Comparison of ENCODE assay signal across 20 cellular contexts in the genomic region with DNA sequence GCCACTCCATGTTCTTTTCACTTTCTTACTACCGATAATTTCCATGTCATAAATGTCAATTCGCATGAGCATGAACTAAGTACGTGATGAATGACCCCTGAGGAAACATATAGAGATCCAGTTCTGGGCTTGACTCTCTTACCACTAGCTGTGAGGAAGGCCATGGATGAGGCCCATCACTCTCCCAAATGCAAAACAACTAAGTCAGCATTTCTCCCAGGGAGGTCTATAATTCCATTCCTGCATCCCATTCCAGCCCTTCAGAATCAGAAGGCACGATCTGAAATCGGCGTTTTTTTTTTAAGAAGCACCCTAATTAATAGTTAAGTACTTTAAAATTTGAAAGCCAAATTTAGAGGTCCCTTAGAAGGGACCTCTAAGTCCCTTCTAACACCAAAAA.
DNase-seq lines count a peak whose midpoint lies in the region; ATAC-seq, FAIRE-seq and TF ChIP-seq lines count a peak whose summit lies in the region.
"Had no signal": no experiment of that assay in that cellular context is flagged by ENCODE, and none has a peak within 500 bp of the region (broad histone marks: within the 10 kb centered on the region; RNA-seq: fewer than 3 reads in every experiment).

No MANE protein-coding gene starts in this region.

- H3K9ac ChIP-seq in astrocyte (ENCODE audit: low read length), result no peak overlapping the region
- H3K9ac ChIP-seq in mesenchymal stem cell (ENCODE audit: low read length), result peak overlapping the region; percentile 19
- H3K9ac ChIP-seq: BLaER1 had no signal

- no peak overlapping the region for H4K8ac ChIP-seq in mesenchymal stem cell (ENCODE audit: low read length)

- H3K23ac ChIP-seq in mesenchymal stem cell (ENCODE audit: low read length in 2 of 2), result no peak overlapping the region

- H2BK120ac ChIP-seq in mesenchymal stem cell (ENCODE audit: low read depth, low read length), result no peak overlapping the region

- H2AFZ ChIP-seq in astrocyte (ENCODE audit: low read depth, low read length), result no peak overlapping the region
- H2AFZ ChIP-seq in mesenchymal stem cell (ENCODE audit: low read depth, low read length), result no peak overlapping the region

- H3K9me3 ChIP-seq in astrocyte (ENCODE audit: insufficient read depth, low read depth, low read length) (no peaks in the 10 kb centered on the region), mesenchymal stem cell (ENCODE audit: control insufficient read depth, low read length) (no peaks in the 10 kb centered on the region)
- H3K9me3 ChIP-seq: BLaER1, SJCRH30 had no signal

- H3K4me3 Mint-ChIP-seq in stimulated activated naive CD8-positive, alpha-beta T cell treated with anti-CD3 and anti-CD28 coated beads, Interleukin-15, Interleukin-2, amounts not matched to agents 100 ng/mL and 50 ng/mL, for 24 hours, result no peak overlapping the region
- H3K4me3 Mint-ChIP-seq in stimulated activated naive CD8-positive, alpha-beta T cell treated with anti-CD3 and anti-CD28 coated beads, Interleukin-15, amount 100 ng/mL, for 72 hours, result no peak overlapping the region
- no peak overlapping the region for H3K4me3 Mint-ChIP-seq in astrocyte (ENCODE audit: unreplicated experiment)

- no peak overlapping the region for H3K14ac ChIP-seq in mesenchymal stem cell (ENCODE audit: low read length in 2 of 2)

- H3K18ac ChIP-seq in mesenchymal stem cell (ENCODE audit: low read depth in 1 of 2, low read length in 2 of 2), result no peak overlapping the region

- no peaks in the 10 kb centered on the region for H3K79me2 ChIP-seq in astrocyte (ENCODE audit: insufficient read depth, low read length)

- H3K4me2 ChIP-seq in astrocyte (ENCODE audit: low read length) (peak overlapping the region; percentile 23), mesenchymal stem cell (ENCODE audit: low read length, poor library complexity, severe bottlenecking) (no peak overlapping the region)
- H3K4me2 ChIP-seq: BLaER1 had no signal

- H3K79me1 ChIP-seq in mesenchymal stem cell (replicated peaks; ENCODE audit: low read length, poor library complexity, severe bottlenecking), result no peaks in the 10 kb centered on the region

- FAIRE-seq in astrocyte (lab: Jason Lieb, UNC), result no peak
- FAIRE-seq: GM12891, GM18507 had no signal

- H3K36me3 Mint-ChIP-seq in stimulated activated naive CD8-positive, alpha-beta T cell treated with anti-CD3 and anti-CD28 coated beads, Interleukin-15, Interleukin-2, amounts not matched to agents 100 ng/mL and 50 ng/mL, for 24 hours (ENCODE audit: low read depth), result no peaks in the 10 kb centered on the region
- no peaks in the 10 kb centered on the region for H3K36me3 Mint-ChIP-seq in astrocyte (ENCODE audit: low read depth, unreplicated experiment)

- H2BK5ac ChIP-seq in mesenchymal stem cell (ENCODE audit: low read depth, low read length, poor library complexity, severe bottlenecking), result no peak overlapping the region

- peaks cover 38% of the 10 kb centered on the region for H3K4me1 Mint-ChIP-seq in stimulated activated naive CD8-positive, alpha-beta T cell treated with anti-CD3 and anti-CD28 coated beads, Interleukin-15, Interleukin-2, amounts not matched to agents 100 ng/mL and 50 ng/mL, for 24 hours (ENCODE audit: low read depth)
- H3K4me1 Mint-ChIP-seq in stimulated activated naive CD8-positive, alpha-beta T cell treated with anti-CD3 and anti-CD28 coated beads, Interleukin-15, amount 100 ng/mL, for 72 hours, result peaks cover 37% of the 10 kb centered on the region
- H3K4me1 Mint-ChIP-seq in astrocyte (ENCODE audit: low read depth, unreplicated experiment), result peaks cover 11% of the 10 kb centered on the region

- H2BK15ac ChIP-seq in mesenchymal stem cell (ENCODE audit: low read depth, poor library complexity, severe bottlenecking), result no peak overlapping the region

- peaks cover 13% of the 10 kb centered on the region for H3K4me1 ChIP-seq in astrocyte (ENCODE audit: insufficient read depth, low read length)
- no peaks in the 10 kb centered on the region for H3K4me1 ChIP-seq in mesenchymal stem cell (ENCODE audit: control insufficient read depth, insufficient read depth, low read depth, low read length)
- H3K4me1 ChIP-seq: BLaER1, SJCRH30 had no signal

- H4K91ac ChIP-seq in mesenchymal stem cell (ENCODE audit: low read length), result no peak overlapping the region

- H3K4me3 ChIP-seq in astrocyte (ENCODE audit: insufficient read depth, low read depth, low read length) (no peak overlapping the region), mesenchymal stem cell (ENCODE audit: insufficient read depth in 1 of 2, low read depth in 1 of 2, low read length in 2 of 2) (no peak overlapping the region)
- H3K4me3 ChIP-seq: BLaER1, SJCRH30 had no signal

- peaks cover 4% of the 10 kb centered on the region for H3K27me3 Mint-ChIP-seq in stimulated activated naive CD8-positive, alpha-beta T cell treated with anti-CD3 and anti-CD28 coated beads, Interleukin-15, Interleukin-2, amounts not matched to agents 100 ng/mL and 50 ng/mL, for 24 hours
- H3K27me3 Mint-ChIP-seq in stimulated activated naive CD8-positive, alpha-beta T cell treated with anti-CD3 and anti-CD28 coated beads, Interleukin-15, amount 100 ng/mL, for 72 hours, result no peaks in the 10 kb centered on the region
- no peaks in the 10 kb centered on the region for H3K27me3 Mint-ChIP-seq in astrocyte (ENCODE audit: low read depth, unreplicated experiment)

- no peak for ATAC-seq in stimulated activated naive CD8-positive, alpha-beta T cell treated with anti-CD3 and anti-CD28 coated beads, Interleukin-15, amount 100 ng/mL, for 72 hours
- ATAC-seq in HG03460 (IDR thresholded peaks at IDR 0.05; ENCODE audit: unreplicated experiment), result no peak

- H3K27me3 ChIP-seq in astrocyte (ENCODE audit: insufficient read depth, low read length), result no peaks in the 10 kb centered on the region
- H3K27me3 ChIP-seq in mesenchymal stem cell (ENCODE audit: control insufficient read depth in 1 of 2, insufficient read depth in 1 of 2, low read length in 2 of 2), result no peaks in the 10 kb centered on the region
- H3K27me3 ChIP-seq: BLaER1, SJCRH30 had no signal

- peaks cover 5% of the 10 kb centered on the region for H3K9me3 Mint-ChIP-seq in stimulated activated naive CD8-positive, alpha-beta T cell treated with anti-CD3 and anti-CD28 coated beads, Interleukin-15, Interleukin-2, amounts not matched to agents 100 ng/mL and 50 ng/mL, for 24 hours
- H3K9me3 Mint-ChIP-seq in stimulated activated naive CD8-positive, alpha-beta T cell treated with anti-CD3 and anti-CD28 coated beads, Interleukin-15, amount 100 ng/mL, for 72 hours, result peaks cover 0 to 7% of the 10 kb centered on the region in 2 donors
- H3K9me3 Mint-ChIP-seq in astrocyte (ENCODE audit: unreplicated experiment), result no peaks in the 10 kb centered on the region
- H3K9me3 Mint-ChIP-seq: CD8-positive, alpha-beta memory T cell had no signal

- H3K27ac ChIP-seq in astrocyte (ENCODE audit: low read depth, low read length), result peak overlapping the region; percentile 33
- no peak overlapping the region for H3K27ac ChIP-seq in mesenchymal stem cell (ENCODE audit: low read length, poor library complexity, severe bottlenecking)
- H3K27ac ChIP-seq: BLaER1, SJCRH30 had no signal

- no peak for DNase-seq in stimulated activated naive CD8-positive, alpha-beta T cell treated with anti-CD3 and anti-CD28 coated beads, Interleukin-15, amount 100 ng/mL, for 72 hours
- no peak for DNase-seq in astrocyte (ENCODE audit: low read depth)
- DNase-seq in mesenchymal stem cell, result no peak
- DNase-seq in central memory CD4-positive, alpha-beta T cell, result no peak
- no peak for DNase-seq in NCI-H82 treated with DMSO at 0.1 percent for 48 hours (lab: John Stamatoyannopoulos, UW; ENCODE audit: unreplicated experiment)
- DNase-seq in activated gamma-delta T cell treated with Interleukin-2 at 50 U/mL for 16 hours, result no peak
- DNase-seq: 8988T; CD8-positive, alpha-beta memory T cell; DND-41; GF-D8; NCI-H1417 treated with DMSO at 0.1 percent for 48 hours; NCI-H1930; NCI-H2171; NCI-H446 treated with DMSO at 0.1 percent for 48 hours; SJCRH30 had no signal

- WGBS in mesenchymal stem cell, result 92% methylated on average over 3 of the region's 6 CpGs

- peak overlapping the region; percentile 4 for H3K27ac Mint-ChIP-seq in stimulated activated naive CD8-positive, alpha-beta T cell treated with anti-CD3 and anti-CD28 coated beads, Interleukin-15, Interleukin-2, amounts not matched to agents 100 ng/mL and 50 ng/mL, for 24 hours
- H3K27ac Mint-ChIP-seq in stimulated activated naive CD8-positive, alpha-beta T cell treated with anti-CD3 and anti-CD28 coated beads, Interleukin-15, amount 100 ng/mL, for 72 hours, result no peak overlapping the region
- H3K27ac Mint-ChIP-seq in astrocyte (ENCODE audit: unreplicated experiment), result peak overlapping the region; percentile 48

- H4K20me1 ChIP-seq in astrocyte (ENCODE audit: insufficient read depth, low read length), result no peaks in the 10 kb centered on the region
- H4K20me1 ChIP-seq: BLaER1 had no signal

- H2AK5ac ChIP-seq in mesenchymal stem cell (ENCODE audit: low read length, severe bottlenecking), result peak overlapping the region; percentile 78

- no peak overlapping the region for H3K4ac ChIP-seq in mesenchymal stem cell (ENCODE audit: low read depth in 1 of 2, low read length in 2 of 2)

- H2BK12ac ChIP-seq in mesenchymal stem cell (ENCODE audit: low read length in 2 of 2), result no peak overlapping the region

- no peak for TF ChIP-seq CTCF in astrocyte (IDR thresholded peaks at IDR 0.05; ENCODE audit: insufficient read depth, low read depth, low read length)

- H3K36me3 ChIP-seq in astrocyte (ENCODE audit: insufficient read depth, low read length) (no peaks in the 10 kb centered on the region), mesenchymal stem cell (ENCODE audit: control insufficient read depth in 1 of 2, insufficient read depth in 2 of 2, low read depth in 1 of 2, low read length in 2 of 2) (no peaks in the 10 kb centered on the region)
- H3K36me3 ChIP-seq: BLaER1, SJCRH30 had no signal

Comparison
In these comparisons a context has a peak if more than half of its experiments do, and no peak if none do; other contexts are left out.
1. H3K27ac Mint-ChIP-seq: peak in stimulated activated naive CD8-positive, alpha-beta T cell treated with anti-CD3 and anti-CD28 coated beads, Interleukin-15, Interleukin-2, amounts not matched to agents 100 ng/mL and 50 ng/mL, for 24 hours (single experiment) and astrocyte (single experiment); none in stimulated activated naive CD8-positive, alpha-beta T cell treated with anti-CD3 and anti-CD28 coated beads, Interleukin-15, amount 100 ng/mL, for 72 hours (0 of 2).